In the genomic region with DNA sequence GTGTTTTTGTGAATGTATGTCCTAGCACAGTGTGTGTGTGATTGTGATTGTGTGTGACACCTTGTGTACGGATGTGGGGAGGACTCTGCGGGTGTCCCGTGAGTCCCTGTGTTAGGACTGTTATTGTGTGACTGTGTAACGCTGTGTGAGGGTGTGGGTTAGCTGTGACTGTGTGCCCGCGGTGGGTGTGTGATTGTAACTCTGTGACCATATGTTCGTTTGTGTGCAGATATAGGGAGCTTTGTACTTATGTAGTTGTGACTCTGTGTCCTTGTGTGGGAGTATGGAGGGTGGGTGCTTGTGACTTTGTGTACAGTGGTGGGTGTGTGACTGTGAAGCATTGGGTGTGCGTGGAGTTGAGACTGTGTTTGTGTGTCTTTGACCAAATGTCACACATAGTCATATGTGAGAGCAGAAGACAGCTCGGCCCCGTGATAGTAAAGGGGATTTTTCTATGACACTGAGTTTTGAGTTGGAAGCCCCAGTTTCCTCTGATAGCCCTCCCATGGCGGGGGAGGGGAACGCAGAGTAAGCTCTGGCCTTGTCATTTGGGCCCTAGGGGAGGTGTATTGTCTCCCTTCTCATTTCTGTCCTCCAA, we compare ENCODE assay signal across 8 cellular contexts. TPM values are rescaled to one million over a fixed set of nuclear protein-coding genes. Genes with fewer than 3 reads are reported as not detected.
DNase-seq lines count a peak whose midpoint lies in the region; ATAC-seq lines count a peak whose summit lies in the region.

No MANE protein-coding gene starts in this region.

- H3K9me3 Mint-ChIP-seq in activated naive CD8-positive, alpha-beta T cell treated with anti-CD3 and anti-CD28 coated beads, Interleukin-2, amount 50 U/mL, for 24 hours, result peaks cover 42% of the 10 kb centered on the region

- peaks cover 21% of the 10 kb centered on the region for H3K4me1 Mint-ChIP-seq in activated naive CD8-positive, alpha-beta T cell treated with anti-CD3 and anti-CD28 coated beads, Interleukin-2, amount 50 U/mL, for 24 hours

- peak overlapping the region; percentile 99 for H3K4me3 Mint-ChIP-seq in activated naive CD8-positive, alpha-beta T cell treated with anti-CD3 and anti-CD28 coated beads, Interleukin-2, amount 50 U/mL, for 24 hours

- H3K36me3 Mint-ChIP-seq in activated naive CD8-positive, alpha-beta T cell treated with anti-CD3 and anti-CD28 coated beads, Interleukin-2, amount 50 U/mL, for 24 hours (ENCODE audit: low read depth), result peaks cover 66% of the 10 kb centered on the region

- peak overlapping the region; percentile 90 for H3K4me3 ChIP-seq in Jurkat, Clone E6-1 (ENCODE audit: low read length)

- ATAC-seq in GM19455 (IDR thresholded peaks at IDR 0.05; ENCODE audit: unreplicated experiment), result peak; percentile 18
- ATAC-seq in activated naive CD8-positive, alpha-beta T cell treated with anti-CD3 and anti-CD28 coated beads, Interleukin-2, amount 50 U/mL, for 24 hours, result peak; percentile 2

- H3K27me3 Mint-ChIP-seq in activated naive CD8-positive, alpha-beta T cell treated with anti-CD3 and anti-CD28 coated beads, Interleukin-2, amount 50 U/mL, for 24 hours, result no peaks in the 10 kb centered on the region

- DNase-seq in COLO668 (lab: John Stamatoyannopoulos, UW; ENCODE audit: unreplicated experiment) (peak; percentile 7), iPS-NIHi11 (ENCODE audit: low spot score) (peak; percentile 38), NCI-H1436 (lab: John Stamatoyannopoulos, UW) (no peak), NCI-H1436 treated with DMSO at 0.1 percent for 48 hours (lab: John Stamatoyannopoulos, UW) (no peak)
- DNase-seq in Jurkat, Clone E6-1 (ENCODE audit: low read depth, low spot score), result peak; percentile 17
- peak; percentile 44 for DNase-seq in activated naive CD8-positive, alpha-beta T cell treated with anti-CD3 and anti-CD28 coated beads, Interleukin-2, amount 50 U/mL, for 24 hours
- DNase-seq in stimulated activated CD4-positive, alpha-beta T cell treated with anti-CD3 and anti-CD28 coated beads, Interleukin-4, amount 100 ng/mL, for 1 hour, result peak; percentile 30

- peak overlapping the region; percentile 98 for H3K27ac Mint-ChIP-seq in activated naive CD8-positive, alpha-beta T cell treated with anti-CD3 and anti-CD28 coated beads, Interleukin-2, amount 50 U/mL, for 24 hours

RNA-seq across cellular contexts. Expression of a gene that starts 0.9 kb away (rescaled TPM):
- polyA plus RNA-seq in Jurkat, Clone E6-1 (2012; ENCODE audit: insufficient read depth, insufficient read length), result 8.4 TPM

RNA-seq across cellular contexts. Expression of a gene that starts 39.7 kb away (rescaled TPM):
- 5.5 TPM for polyA plus RNA-seq in Jurkat, Clone E6-1 (2012; ENCODE audit: insufficient read depth, insufficient read length)

RNA-seq across cellular contexts. Expression of a gene that starts 44.1 kb away (rescaled TPM):
- polyA plus RNA-seq in Jurkat, Clone E6-1 (2012; ENCODE audit: insufficient read depth, insufficient read length), result 7.9 TPM

Comparison
In these comparisons a context has a peak if more than half of its experiments do, and no peak if none do; other contexts are left out.
1. DNase-seq: peak in COLO668 (single experiment), Jurkat, Clone E6-1 (single experiment), activated naive CD8-positive, alpha-beta T cell treated with anti-CD3 and anti-CD28 coated beads, Interleukin-2, amount 50 U/mL, for 24 hours (single experiment), iPS-NIHi11 (single experiment) and stimulated activated CD4-positive, alpha-beta T cell treated with anti-CD3 and anti-CD28 coated beads, Interleukin-4, amount 100 ng/mL, for 1 hour (single experiment); none in NCI-H1436 (single experiment) and NCI-H1436 treated with DMSO at 0.1 percent for 48 hours (single experiment).